In genomic region chr14:100138955-100139354, GRCh38 we compare ENCODE assay signal across 18 cellular contexts. TPM values are rescaled to one million over a fixed set of nuclear protein-coding genes. Genes with fewer than 3 reads are reported as not detected.
DNase-seq lines count a peak whose midpoint lies in the region; ATAC-seq and TF ChIP-seq lines count a peak whose summit lies in the region.
"Had no signal": no experiment of that assay in that cellular context is flagged by ENCODE, and none has a peak within 500 bp of the region (broad histone marks: within the 10 kb centered on the region; RNA-seq: fewer than 3 reads in every experiment).

No MANE protein-coding gene starts in this region.

- 95 to 100% methylated on average over 12 to 13 of the region's 13 CpGs for WGBS in endodermal cell (ENCODE audit: insufficient coverage in 1 of 2, insufficient read length in 1 of 2), 2 experiments

- no peaks in the 10 kb centered on the region for H3K27me3 ChIP-seq in endodermal cell (ENCODE audit: control insufficient read depth, insufficient read depth, low read length, poor library complexity, severe bottlenecking)
- H3K27me3 ChIP-seq in colonic mucosa = no peaks in the 10 kb centered on the region

- peak overlapping the region; percentile 43 for H3K27ac Mint-ChIP-seq in activated naive CD4-positive, alpha-beta T cell treated with anti-CD3 and anti-CD28 coated beads for 36 hours
- H3K27ac Mint-ChIP-seq in activated CD8-positive, alpha-beta T cell treated with anti-CD3 and anti-CD28 coated beads for 36 hours = peak overlapping the region; percentile 19
- H3K27ac Mint-ChIP-seq in endodermal cell = peak overlapping the region; percentile 68
- peak overlapping the region; percentile 86 for H3K27ac Mint-ChIP-seq in stimulated activated naive B cell treated with anti-CD40 and anti-IgM and Interleukin-4, amounts not matched to agents 10 μg/mL and 1 μg/mL and 100 μg/mL, for 72 hours
- no peak overlapping the region for H3K27ac Mint-ChIP-seq in MCF 10A (ENCODE audit: low read depth, unreplicated experiment)
- H3K27ac Mint-ChIP-seq: GM23338 had no signal

- no peak overlapping the region for H3K9ac ChIP-seq in endodermal cell (ENCODE audit: extremely low read depth, low read length, poor library complexity, severe bottlenecking)
- H3K9ac ChIP-seq in colonic mucosa (ENCODE audit: low read depth in 2 of 2, low read length in 2 of 2) = no peak overlapping the region

- TF ChIP-seq CTCF in activated CD8-positive, alpha-beta T cell treated with anti-CD3 and anti-CD28 coated beads for 36 hours (IDR thresholded peaks at IDR 0.05) = no peak
- TF ChIP-seq CTCF in endodermal cell (conservative IDR thresholded peaks at IDR 0.05) (no peak), MCF 10A (IDR thresholded peaks at IDR 0.05; ENCODE audit: unreplicated experiment) (no peak), colonic mucosa (IDR thresholded peaks at IDR 0.05) (no peak)

- peaks cover 5% of the 10 kb centered on the region for H3K4me1 ChIP-seq in endodermal cell (ENCODE audit: control insufficient read depth, insufficient read depth, low read length)
- peaks cover 22% of the 10 kb centered on the region for H3K4me1 ChIP-seq in colonic mucosa

- H3K4me1 Mint-ChIP-seq in activated naive CD4-positive, alpha-beta T cell treated with anti-CD3 and anti-CD28 coated beads for 36 hours (ENCODE audit: low read depth) = no peaks in the 10 kb centered on the region
- peaks cover 4% of the 10 kb centered on the region for H3K4me1 Mint-ChIP-seq in activated CD8-positive, alpha-beta T cell treated with anti-CD3 and anti-CD28 coated beads for 36 hours (ENCODE audit: low read depth)
- H3K4me1 Mint-ChIP-seq in endodermal cell = peaks cover 8% of the 10 kb centered on the region
- H3K4me1 Mint-ChIP-seq in stimulated activated naive B cell treated with anti-CD40 and anti-IgM and Interleukin-4, amounts not matched to agents 10 μg/mL and 1 μg/mL and 100 μg/mL, for 72 hours = peaks cover 16 to 29% of the 10 kb centered on the region in 2 donors
- H3K4me1 Mint-ChIP-seq in MCF 10A (ENCODE audit: insufficient read depth, unreplicated experiment) = no peaks in the 10 kb centered on the region

- ATAC-seq in activated CD8-positive, alpha-beta T cell treated with anti-CD3 and anti-CD28 coated beads for 36 hours = no peak
- ATAC-seq in stimulated activated naive B cell treated with anti-CD40 and anti-IgM and Interleukin-4, amounts not matched to agents 10 μg/mL and 1 μg/mL and 100 μg/mL, for 72 hours (replicated peaks) = no peak
- ATAC-seq: GM23338 had no signal

- H3K9me3 ChIP-seq in endodermal cell (ENCODE audit: control insufficient read depth, low read length) = no peaks in the 10 kb centered on the region
- no peaks in the 10 kb centered on the region for H3K9me3 ChIP-seq in colonic mucosa

- no TSS peak for BruUV-seq in MCF 10A (replicated peaks; lab: Mats Ljungman, UMichigan)

- H3K4me3 Mint-ChIP-seq in activated naive CD4-positive, alpha-beta T cell treated with anti-CD3 and anti-CD28 coated beads for 36 hours = no peak overlapping the region
- H3K4me3 Mint-ChIP-seq in activated CD8-positive, alpha-beta T cell treated with anti-CD3 and anti-CD28 coated beads for 36 hours = no peak overlapping the region
- no peak overlapping the region for H3K4me3 Mint-ChIP-seq in endodermal cell
- H3K4me3 Mint-ChIP-seq in stimulated activated naive B cell treated with anti-CD40 and anti-IgM and Interleukin-4, amounts not matched to agents 10 μg/mL and 1 μg/mL and 100 μg/mL, for 72 hours = peak overlapping the region in 1 of 2 donors; percentile 10
- no peak overlapping the region for H3K4me3 Mint-ChIP-seq in MCF 10A (ENCODE audit: unreplicated experiment)
- H3K4me3 Mint-ChIP-seq: GM23338 had no signal

- DNase-seq in activated naive CD4-positive, alpha-beta T cell treated with anti-CD3 and anti-CD28 coated beads for 36 hours = no peak
- DNase-seq in activated naive CD4-positive, alpha-beta T cell treated with Interleukin-2 at 50 U/mL for 16 hours = no peak
- DNase-seq in activated CD8-positive, alpha-beta T cell treated with anti-CD3 and anti-CD28 coated beads for 36 hours = no peak
- DNase-seq in endodermal cell = no peak
- no peak for DNase-seq in stimulated activated naive B cell treated with anti-CD40 and anti-IgM and Interleukin-4, amounts not matched to agents 10 μg/mL and 1 μg/mL and 100 μg/mL, for 72 hours
- DNase-seq in MCF 10A (ENCODE audit: unreplicated experiment) = no peak
- DNase-seq in colonic mucosa = no peak
- DNase-seq in AML-193 (lab: John Stamatoyannopoulos, UW) = no peak
- DNase-seq: GF-D8; KBM-7; NCI-H1092; NCI-H1694 treated with DMSO at 0.1 percent for 48 hours; NCI-H69; NK-92 treated with Interleukin-12 subunit alpha and Interleukin-12 subunit beta, amount 100 ng/mL, for 24 hours; OCI-M1 had no signal

- no peaks in the 10 kb centered on the region for H3K27me3 Mint-ChIP-seq in activated naive CD4-positive, alpha-beta T cell treated with anti-CD3 and anti-CD28 coated beads for 36 hours (ENCODE audit: low read depth)
- no peaks in the 10 kb centered on the region for H3K27me3 Mint-ChIP-seq in activated CD8-positive, alpha-beta T cell treated with anti-CD3 and anti-CD28 coated beads for 36 hours
- H3K27me3 Mint-ChIP-seq in endodermal cell (ENCODE audit: insufficient read depth) = no peaks in the 10 kb centered on the region
- H3K27me3 Mint-ChIP-seq in stimulated activated naive B cell treated with anti-CD40 and anti-IgM and Interleukin-4, amounts not matched to agents 10 μg/mL and 1 μg/mL and 100 μg/mL, for 72 hours = no peaks in the 10 kb centered on the region
- H3K27me3 Mint-ChIP-seq in MCF 10A (ENCODE audit: insufficient read depth, unreplicated experiment) = no peaks in the 10 kb centered on the region

- POLR2A ChIA-PET in activated CD8-positive, alpha-beta T cell treated with anti-CD3 and anti-CD28 coated beads for 36 hours (lab: Charles Lee) = interaction anchor here (1.0 kb wide), 1 partner anchor 18 kb away, joined by 3 read pairs; no protein-coding TSS in a partner anchor
- POLR2A ChIA-PET in MCF 10A (lab: Yijun Ruan, JAX) = no interaction called here

- intact Hi-C loops in activated naive CD4-positive, alpha-beta T cell treated with anti-CD3 and anti-CD28 coated beads for 36 hours (cut with micrococcal nuclease) = no loop called here
- intact Hi-C loops in activated CD8-positive, alpha-beta T cell treated with anti-CD3 and anti-CD28 coated beads for 36 hours (cut with micrococcal nuclease) = no loop called here
- intact Hi-C loops in MCF 10A (cut with micrococcal nuclease) = no loop called here
- intact Hi-C loops in colonic mucosa (cut with DNase I) = no loop called here

- CTCF ChIA-PET in activated naive CD4-positive, alpha-beta T cell treated with anti-CD3 and anti-CD28 coated beads for 36 hours (lab: Charles Lee) = interaction anchor here (1.0 kb wide), 1 partner anchor 31 kb away, joined by 4 read pairs; no protein-coding TSS in a partner anchor
- CTCF ChIA-PET in activated CD8-positive, alpha-beta T cell treated with anti-CD3 and anti-CD28 coated beads for 36 hours (lab: Charles Lee) = interaction anchor here (1.2 kb wide), 1 partner anchor 31 kb away, joined by 3 read pairs; no protein-coding TSS in a partner anchor
- CTCF ChIA-PET in MCF 10A (lab: Yijun Ruan, JAX) = no interaction called here

- H3K27ac ChIP-seq in endodermal cell (ENCODE audit: low read depth, low read length) (no peak overlapping the region), colonic mucosa (no peak overlapping the region)
- H3K27ac ChIP-seq: RWPE1 had no signal

- no peaks in the 10 kb centered on the region for H3K9me3 Mint-ChIP-seq in activated naive CD4-positive, alpha-beta T cell treated with anti-CD3 and anti-CD28 coated beads for 36 hours
- no peaks in the 10 kb centered on the region for H3K9me3 Mint-ChIP-seq in activated CD8-positive, alpha-beta T cell treated with anti-CD3 and anti-CD28 coated beads for 36 hours
- H3K9me3 Mint-ChIP-seq in endodermal cell (no peaks in the 10 kb centered on the region), MCF 10A (ENCODE audit: unreplicated experiment) (no peaks in the 10 kb centered on the region)
- H3K9me3 Mint-ChIP-seq in stimulated activated naive B cell treated with anti-CD40 and anti-IgM and Interleukin-4, amounts not matched to agents 10 μg/mL and 1 μg/mL and 100 μg/mL, for 72 hours = no peaks in the 10 kb centered on the region
- H3K9me3 Mint-ChIP-seq: GM23338 had no signal

- peaks cover 14% of the 10 kb centered on the region for H3K36me3 Mint-ChIP-seq in activated naive CD4-positive, alpha-beta T cell treated with anti-CD3 and anti-CD28 coated beads for 36 hours (ENCODE audit: low read depth)
- peaks cover 36% of the 10 kb centered on the region for H3K36me3 Mint-ChIP-seq in activated CD8-positive, alpha-beta T cell treated with anti-CD3 and anti-CD28 coated beads for 36 hours (ENCODE audit: low read depth)
- no peaks in the 10 kb centered on the region for H3K36me3 Mint-ChIP-seq in endodermal cell (ENCODE audit: low read depth)
- peaks cover 44 to 60% of the 10 kb centered on the region in 2 donors for H3K36me3 Mint-ChIP-seq in stimulated activated naive B cell treated with anti-CD40 and anti-IgM and Interleukin-4, amounts not matched to agents 10 μg/mL and 1 μg/mL and 100 μg/mL, for 72 hours
- H3K36me3 Mint-ChIP-seq in MCF 10A (ENCODE audit: insufficient read depth, unreplicated experiment) = peaks cover 17% of the 10 kb centered on the region

- H3K4me3 ChIP-seq in endodermal cell (ENCODE audit: low read length) = no peak overlapping the region
- H3K4me3 ChIP-seq in colonic mucosa = no peak overlapping the region
- H3K4me3 ChIP-seq: GM23338 had no signal

- H3K36me3 ChIP-seq in endodermal cell (ENCODE audit: control insufficient read depth, insufficient read depth, low read length) (peaks cover 6% of the 10 kb centered on the region), colonic mucosa (no peaks in the 10 kb centered on the region)

RNA-seq across cellular contexts. Expression of gene DEGS2, which starts 20.5 kb away (rescaled TPM):
- under 1 TPM; 0.52 to 0.99 TPM for total RNA-seq in activated naive CD4-positive, alpha-beta T cell treated with anti-CD3 and anti-CD28 coated beads for 36 hours
- total RNA-seq in activated CD8-positive, alpha-beta T cell treated with anti-CD3 and anti-CD28 coated beads for 36 hours = 1 to 10 TPM; 2.6 to 3.1 TPM
- total RNA-seq in endodermal cell (under 1 TPM; 0.18 to 0.24 TPM), MCF 10A (2022) (0.07 and 0.39 TPM in 2 replicates), colonic mucosa (10 to 100 TPM; 37.0 to 54.3 TPM)
- polyA plus RNA-seq in endodermal cell (2013, experiment 1 of 2) = 0.28 TPM
- polyA plus RNA-seq in endodermal cell (2013, experiment 2 of 2) = 0.21 TPM
- total RNA-seq: A673 had no signal

Comparison
In these comparisons a context has a peak if more than half of its experiments do, and no peak if none do; other contexts are left out.
1. RNA of gene DEGS2, which starts 20.5 kb away (total RNA-seq): 37.0 to 54.3 TPM in colonic mucosa; 2.6 to 3.1 TPM in activated CD8-positive, alpha-beta T cell treated with anti-CD3 and anti-CD28 coated beads for 36 hours, 0.52 to 0.99 TPM in activated naive CD4-positive, alpha-beta T cell treated with anti-CD3 and anti-CD28 coated beads for 36 hours, 0.18 to 0.24 TPM in endodermal cell and 0.07 to 0.39 TPM in MCF 10A; every median in the first group is over 4 times any median in the second.